In genomic region chr1:228490120-228491078, GRCh38 we compare ENCODE assay signal across 9 cellular contexts. TPM values are rescaled to one million over a fixed set of nuclear protein-coding genes. Genes with fewer than 3 reads are reported as not detected.
DNase-seq lines count a peak whose midpoint lies in the region; ATAC-seq, FAIRE-seq and TF ChIP-seq lines count a peak whose summit lies in the region.
"Had no signal": no experiment of that assay in that cellular context is flagged by ENCODE, and none has a peak within 500 bp of the region (broad histone marks: within the 10 kb centered on the region; RNA-seq: fewer than 3 reads in every experiment).

No MANE protein-coding gene starts in this region.

- POLR2A ChIA-PET in activated CD4-positive, alpha-beta T cell treated with anti-CD3 and anti-CD28 coated beads, Interleukin-2, amount 10 ng/mL, durations not matched to agents 7 days and 5 days (lab: Charles Lee): no interaction called here

- H3K27ac Mint-ChIP-seq in activated CD4-positive, alpha-beta T cell treated with anti-CD3 and anti-CD28 coated beads, Interleukin-2, amount 10 ng/mL, durations not matched to agents 7 days and 5 days: peak overlapping the region; percentile 27

- H3K4me1 Mint-ChIP-seq in activated CD4-positive, alpha-beta T cell treated with anti-CD3 and anti-CD28 coated beads, Interleukin-2, amount 10 ng/mL, durations not matched to agents 7 days and 5 days: peaks cover 49% of the 10 kb centered on the region

- TF ChIP-seq CTCF in bronchial epithelial cell (IDR thresholded peaks at IDR 0.05; ENCODE audit: insufficient read depth, low read length, severe bottlenecking): no peak

- H3K4me1 ChIP-seq in skeletal muscle satellite cell (ENCODE audit: control insufficient read depth, insufficient read depth, low read length): peaks cover 16% of the 10 kb centered on the region

- peak; percentile 23 for FAIRE-seq in bronchial epithelial cell (lab: Jason Lieb, UNC)

- no peaks in the 10 kb centered on the region for H3K27me3 ChIP-seq in bronchial epithelial cell (ENCODE audit: control insufficient read depth, insufficient read depth, low read length)
- no peaks in the 10 kb centered on the region for H3K27me3 ChIP-seq in skeletal muscle satellite cell (ENCODE audit: control insufficient read depth, insufficient read depth, low read length)
- H3K27me3 ChIP-seq: upper lobe of right lung had no signal

- no peak for DNase-seq in activated CD4-positive, alpha-beta T cell treated with anti-CD3 and anti-CD28 coated beads, Interleukin-2, amount 10 ng/mL, durations not matched to agents 7 days and 5 days
- no peak for DNase-seq in activated CD4-positive, alpha-beta T cell treated with anti-CD3 and anti-CD28 coated beads, Interleukin-2, amount 50 U/mL, for 1 hour
- peak; percentile 82 for DNase-seq in NCI-H2196 treated with DMSO at 0.1 percent for 48 hours (lab: John Stamatoyannopoulos, UW; ENCODE audit: unreplicated experiment)
- no peak for DNase-seq in bronchial epithelial cell (ENCODE audit: low read depth)
- DNase-seq in GM19238 (ENCODE audit: insufficient read length, low spot score): no peak
- DNase-seq: upper lobe of right lung had no signal

- no peaks in the 10 kb centered on the region for H3K27me3 Mint-ChIP-seq in activated CD4-positive, alpha-beta T cell treated with anti-CD3 and anti-CD28 coated beads, Interleukin-2, amount 10 ng/mL, durations not matched to agents 7 days and 5 days

- H3K4me3 ChIP-seq in bronchial epithelial cell (ENCODE audit: low read depth, low read length) (no peak overlapping the region), skeletal muscle satellite cell (ENCODE audit: low read length) (no peak overlapping the region)
- H3K4me3 ChIP-seq: upper lobe of right lung had no signal

- peaks cover 22% of the 10 kb centered on the region for H3K36me3 ChIP-seq in bronchial epithelial cell (ENCODE audit: control insufficient read depth, insufficient read depth, low read length)
- peaks cover 46% of the 10 kb centered on the region for H3K36me3 ChIP-seq in skeletal muscle satellite cell (ENCODE audit: insufficient read depth, low read length)

- ATAC-seq in GM21390 (IDR thresholded peaks at IDR 0.05; ENCODE audit: unreplicated experiment): no peak
- ATAC-seq in HG02798 (IDR thresholded peaks at IDR 0.05; ENCODE audit: poor library complexity, unreplicated experiment): no peak
- ATAC-seq: upper lobe of right lung had no signal

- H3K9me3 Mint-ChIP-seq in activated CD4-positive, alpha-beta T cell treated with anti-CD3 and anti-CD28 coated beads, Interleukin-2, amount 10 ng/mL, durations not matched to agents 7 days and 5 days: no peaks in the 10 kb centered on the region

- peak overlapping the region; percentile 20 for H3K4me2 ChIP-seq in skeletal muscle satellite cell (ENCODE audit: low read length)

- peaks cover 56% of the 10 kb centered on the region for H3K36me3 Mint-ChIP-seq in activated CD4-positive, alpha-beta T cell treated with anti-CD3 and anti-CD28 coated beads, Interleukin-2, amount 10 ng/mL, durations not matched to agents 7 days and 5 days (ENCODE audit: low read depth)

- peak overlapping the region; percentile 30 for H3K4me3 Mint-ChIP-seq in activated CD4-positive, alpha-beta T cell treated with anti-CD3 and anti-CD28 coated beads, Interleukin-2, amount 10 ng/mL, durations not matched to agents 7 days and 5 days

- H3K9ac ChIP-seq in skeletal muscle satellite cell (ENCODE audit: low read depth, low read length): no peak overlapping the region

- no peaks in the 10 kb centered on the region for H3K9me3 ChIP-seq in skeletal muscle satellite cell (replicated peaks; ENCODE audit: low read length)
- H3K9me3 ChIP-seq: upper lobe of right lung had no signal

- CTCF ChIA-PET in activated CD4-positive, alpha-beta T cell treated with anti-CD3 and anti-CD28 coated beads, Interleukin-2, amount 10 ng/mL, durations not matched to agents 7 days and 5 days (lab: Charles Lee): interaction anchor here (1.6 kb wide), 1 partner anchor 10 kb away, joined by 9 read pairs; no protein-coding TSS in a partner anchor

RNA-seq across cellular contexts. Expression of gene RNF187, which starts 3.2 kb away (rescaled TPM):
- total RNA-seq in activated CD4-positive, alpha-beta T cell treated with anti-CD3 and anti-CD28 coated beads, Interleukin-2, amount 10 ng/mL, durations not matched to agents 7 days and 5 days: 100 to 1,000 TPM; 110 to 132 TPM
- total RNA-seq in bronchial epithelial cell: 147 and 179 TPM in 2 replicates
- 34.2 and 51.1 TPM in 2 replicates for total RNA-seq in skeletal muscle satellite cell (2012; rRNA removed)
